9 cellular contexts compared by ENCODE assay signal in the genomic region with DNA sequence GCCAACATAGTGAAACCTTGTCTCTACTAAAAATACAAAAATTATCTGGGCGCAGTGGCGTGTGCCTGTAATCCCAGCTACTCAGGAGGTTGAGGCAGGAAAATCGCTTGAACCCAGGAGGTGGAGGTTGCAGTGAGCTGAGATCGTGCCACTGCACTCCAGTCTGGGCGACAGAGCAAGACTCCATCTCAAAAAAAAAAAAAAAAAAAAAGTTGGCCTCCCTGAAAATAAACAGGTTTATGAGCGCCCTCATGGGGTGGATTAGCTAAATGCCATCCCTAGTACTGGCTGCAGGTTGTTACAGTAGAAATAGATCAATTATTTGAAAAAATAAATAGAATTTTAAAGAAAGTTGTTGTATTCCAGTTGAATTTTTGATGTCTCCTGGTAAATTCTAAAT. TPM values are rescaled to one million over a fixed set of nuclear protein-coding genes. Genes with fewer than 3 reads are reported as not detected.
DNase-seq lines count a peak whose midpoint lies in the region; ATAC-seq, FAIRE-seq and TF ChIP-seq lines count a peak whose summit lies in the region.
"Not testable (repeated sequence)": the region's sequence is repeated elsewhere in the genome, so short reads cannot be mapped to it uniquely, and the experiment has no call there.
"Had no signal": no experiment of that assay in that cellular context is flagged by ENCODE, and none has a peak within 500 bp of the region (broad histone marks: within the 10 kb centered on the region; RNA-seq: fewer than 3 reads in every experiment).

No MANE protein-coding gene starts in this region.

- DNase-seq in BE2C, result peak; percentile 30
- peak; percentile 9 for DNase-seq in GM19239 (ENCODE audit: insufficient read length, low spot score)
- DNase-seq in NCI-H1105 (lab: John Stamatoyannopoulos, UW), result peak; percentile 27
- not testable (repeated sequence) for DNase-seq in RWPE2 (ENCODE audit: low spot score)
- peak; percentile 33 for DNase-seq in activated T-cell treated with anti-CD3 and anti-CD28 coated beads for 48 hours (ENCODE audit: low read depth)
- peak; percentile 27 to 40 (median 37) for DNase-seq in effector memory CD8-positive, alpha-beta T cell
- peak; percentile 62 for DNase-seq in left kidney (ENCODE audit: low read depth, low spot score)
- DNase-seq in stimulated activated CD4-positive, alpha-beta T cell treated with anti-CD3 and anti-CD28 coated beads, Interleukin-1b, Interleukin-23, amount 100 ng/mL, for 48 hours, result peak; percentile 54

- H3K9me3 ChIP-seq in BE2C; RWPE2 (ENCODE audit: severe bottlenecking): not testable (repeated sequence)

- peaks cover 22% of the 10 kb centered on the region for H3K36me3 Mint-ChIP-seq in effector memory CD8-positive, alpha-beta T cell (ENCODE audit: insufficient read depth)

- not testable (repeated sequence) for ATAC-seq in RWPE2 (ENCODE audit: low read depth); effector memory CD8-positive, alpha-beta T cell (replicated peaks)

- H3K36me3 ChIP-seq in BE2C; RWPE2 (ENCODE audit: low read depth): not testable (repeated sequence)

- not testable (repeated sequence) for H3K27me3 Mint-ChIP-seq in effector memory CD8-positive, alpha-beta T cell

- not testable (repeated sequence) for H3K9me3 Mint-ChIP-seq in effector memory CD8-positive, alpha-beta T cell

- not testable (repeated sequence) for H3K4me3 Mint-ChIP-seq in effector memory CD8-positive, alpha-beta T cell

- H3K4me1 ChIP-seq in BE2C; RWPE2 (ENCODE audit: insufficient read depth, poor library complexity, severe bottlenecking): not testable (repeated sequence)

- not testable (repeated sequence) for TF ChIP-seq CTCF in BE2C (IDR thresholded peaks at IDR 0.05; ENCODE audit: low read depth, low read length)
- TF ChIP-seq CTCF in RWPE2 (IDR thresholded peaks at IDR 0.05; ENCODE audit: poor library complexity, severe bottlenecking), result peak; percentile 57

- H3K27ac ChIP-seq in RWPE2 (ENCODE audit: poor library complexity, severe bottlenecking), result not testable (repeated sequence)

- H3K27ac Mint-ChIP-seq in effector memory CD8-positive, alpha-beta T cell, result not testable (repeated sequence)

- not testable (repeated sequence) for H3K4me1 Mint-ChIP-seq in effector memory CD8-positive, alpha-beta T cell (ENCODE audit: low read depth in 2 of 2)

- FAIRE-seq in GM19239 (lab: Jason Lieb, UNC), result not testable (repeated sequence)

- not testable (repeated sequence) for H3K4me3 ChIP-seq in BE2C (ENCODE audit: low read depth, low read length); RWPE2 (ENCODE audit: severe bottlenecking)

- not testable (repeated sequence) for H3K27me3 ChIP-seq in BE2C; RWPE2 (ENCODE audit: insufficient read depth, poor library complexity, severe bottlenecking)

RNA-seq across cellular contexts. Expression of a gene that starts 20.9 kb away (rescaled TPM):
- polyA plus RNA-seq in BE2C (2012; ENCODE audit: insufficient read depth, insufficient read length, low read depth), result 13.5 TPM

RNA-seq across cellular contexts. Expression of a gene that starts 21.7 kb away (rescaled TPM):
- not detected for polyA plus RNA-seq in BE2C (2012; ENCODE audit: insufficient read depth, insufficient read length, low read depth)
- polyA plus RNA-seq: IgD-negative memory B cell had no signal
